ENCODE assay signal across 8 cellular contexts in genomic region chr16:30406911-30407793, GRCh38. TPM values are rescaled to one million over a fixed set of nuclear protein-coding genes. Genes with fewer than 3 reads are reported as not detected.
DNase-seq lines count a peak whose midpoint lies in the region; ATAC-seq lines count a peak whose summit lies in the region.

Gene ZNF771, plus strand, starts transcription at chr16:30407606. Its CDS starts 448 bp downstream, at chr16:30408054.

- peak within 1 kb of the TSS; percentile 67 for H3K27ac ChIP-seq in muscle layer of duodenum (ENCODE audit: low read length)

- H3K9me3 ChIP-seq in muscle layer of duodenum (ENCODE audit: control insufficient read depth in 1 of 2, low read length in 2 of 2) = no peaks in the 10 kb centered on the region

- H3K4me1 Mint-ChIP-seq in activated T-cell treated with anti-CD3 and anti-CD28 coated beads, Interleukin-2, amount 50 U/mL, for 24 hours (ENCODE audit: low read depth) = peaks cover 35% of the 10 kb centered on the region

- peaks cover 14 to 20% of the 10 kb centered on the region in 2 donors for H3K4me1 ChIP-seq in muscle layer of duodenum (ENCODE audit: control insufficient read depth in 1 of 2, insufficient read depth in 2 of 2, low read length in 2 of 2)

- no peaks in the 10 kb centered on the region for H3K9me3 Mint-ChIP-seq in activated T-cell treated with anti-CD3 and anti-CD28 coated beads, Interleukin-2, amount 50 U/mL, for 24 hours

- peak; percentile 93 for DNase-seq in D341Med (ENCODE audit: low spot score)
- DNase-seq in HUDEP-2 (lab: John Stamatoyannopoulos, UW; ENCODE audit: unreplicated experiment in 76 of 76) = peak in 70 of 76 experiments; percentile 55 to 99 (median 88)
- DNase-seq in OCI-M1 (lab: John Stamatoyannopoulos, UW) = peak; percentile 97
- DNase-seq in activated T-cell treated with anti-CD3 and anti-CD28 coated beads, Interleukin-2, amount 50 U/mL, for 24 hours = peak; percentile 97
- peak; percentile 84 for DNase-seq in stimulated activated CD8-positive, alpha-beta memory T cell treated with anti-CD3 and anti-CD28 coated beads, Interleukin-7, amount 100 ng/mL, for 24 hours (ENCODE audit: low read depth)

- H3K36me3 Mint-ChIP-seq in activated T-cell treated with anti-CD3 and anti-CD28 coated beads, Interleukin-2, amount 50 U/mL, for 24 hours (ENCODE audit: low read depth) = peaks cover 28% of the 10 kb centered on the region

- peak; percentile 71 for ATAC-seq in GM21360 (IDR thresholded peaks at IDR 0.05; ENCODE audit: unreplicated experiment)
- ATAC-seq in esophagus mucosa = peak; percentile 94

- H3K36me3 ChIP-seq in muscle layer of duodenum (ENCODE audit: control insufficient read depth in 1 of 2, insufficient read depth in 2 of 2, low read length in 2 of 2) = peaks cover 9% of the 10 kb centered on the region in 2 donors

- peak within 1 kb of the TSS; percentile 99 for H3K27ac Mint-ChIP-seq in activated T-cell treated with anti-CD3 and anti-CD28 coated beads, Interleukin-2, amount 50 U/mL, for 24 hours

- peak within 1 kb of the TSS; percentile 72 to 75 for H3K4me3 ChIP-seq in muscle layer of duodenum (ENCODE audit: low read depth in 1 of 2, low read length in 2 of 2)

- no peaks in the 10 kb centered on the region for H3K27me3 Mint-ChIP-seq in activated T-cell treated with anti-CD3 and anti-CD28 coated beads, Interleukin-2, amount 50 U/mL, for 24 hours

- H3K4me3 Mint-ChIP-seq in activated T-cell treated with anti-CD3 and anti-CD28 coated beads, Interleukin-2, amount 50 U/mL, for 24 hours = peak within 1 kb of the TSS; percentile 87

- H3K27me3 ChIP-seq in muscle layer of duodenum (ENCODE audit: low read depth, low read length) = no peaks in the 10 kb centered on the region

RNA-seq across cellular contexts. Expression of gene ZNF771, which starts in this region (rescaled TPM):
- total RNA-seq in esophagus mucosa = 3.2 TPM

Comparison
In these comparisons a context has a peak if more than half of its experiments do, and no peak if none do; other contexts are left out.
1. Peak in every context shown above with its lines: DNase-seq, ATAC-seq, H3K4me3 ChIP-seq and H3K27ac ChIP-seq.